ENCODE assay signal across 9 cellular contexts in the genomic region with DNA sequence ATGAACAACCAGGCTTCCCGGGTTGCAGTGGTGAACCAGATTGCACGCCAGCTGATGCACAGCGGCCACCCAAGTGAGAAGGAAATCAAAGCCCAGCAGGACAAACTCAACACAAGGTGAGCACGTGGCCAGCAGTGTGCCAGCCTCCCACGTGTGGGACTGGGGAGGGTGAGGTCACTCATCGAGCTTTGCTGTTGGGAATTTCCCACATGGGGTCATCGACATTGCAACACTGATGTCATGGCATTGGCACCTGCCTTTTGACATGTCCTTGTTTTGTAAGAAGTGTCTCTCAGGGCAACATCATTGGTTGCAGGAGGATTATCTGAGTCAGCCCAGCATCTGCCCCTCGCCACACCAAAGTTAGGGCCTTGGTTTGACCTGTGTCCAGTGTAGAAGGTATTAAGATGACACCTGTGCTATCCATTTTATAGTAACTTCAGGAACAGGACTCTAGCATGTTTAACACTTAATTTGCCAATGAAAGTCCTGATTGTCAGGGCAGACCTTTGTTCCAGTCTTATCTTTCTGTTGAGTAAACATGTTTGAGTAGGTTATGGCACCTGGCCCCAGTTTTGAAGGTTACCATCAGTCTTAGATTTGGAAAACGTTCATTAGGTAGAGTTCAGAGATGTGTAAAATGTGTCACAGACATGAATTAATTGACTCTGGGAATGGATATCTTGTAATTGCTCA.
DNase-seq lines count a peak whose midpoint lies in the region; ATAC-seq and TF ChIP-seq lines count a peak whose summit lies in the region.
"Had no signal": no experiment of that assay in that cellular context is flagged by ENCODE, and none has a peak within 500 bp of the region (broad histone marks: within the 10 kb centered on the region; RNA-seq: fewer than 3 reads in every experiment).

No MANE protein-coding gene starts in this region.

- H3K36me3 Mint-ChIP-seq in memory B cell: peaks cover 41% of the 10 kb centered on the region

- no peaks in the 10 kb centered on the region for H3K9me3 Mint-ChIP-seq in memory B cell

- peak; percentile 48 for ATAC-seq in memory B cell (ENCODE audit: low read depth)
- ATAC-seq in HG02678 (IDR thresholded peaks at IDR 0.05; ENCODE audit: unreplicated experiment): no peak

- no peak overlapping the region for H3K4me3 Mint-ChIP-seq in memory B cell

- peaks cover 16% of the 10 kb centered on the region for H3K4me1 Mint-ChIP-seq in memory B cell

- H3K4me3 ChIP-seq in choroid plexus epithelial cell (ENCODE audit: low read depth, low read length): no peak overlapping the region
- H3K4me3 ChIP-seq: thoracic aorta had no signal

- peak overlapping the region; percentile 53 for H3K27ac Mint-ChIP-seq in memory B cell

- TF ChIP-seq CTCF in choroid plexus epithelial cell (conservative IDR thresholded peaks at IDR 0.05; ENCODE audit: low read depth, low read length): no peak

- DNase-seq in AG20443 (ENCODE audit: low spot score) (peak; percentile 56), HuH-7 (ENCODE audit: low spot score) (peak; percentile 75), choroid plexus epithelial cell (ENCODE audit: low read depth) (peak; percentile 57), memory B cell (ENCODE audit: low spot score in 2 of 2) (no peak), NCI-H748 (lab: John Stamatoyannopoulos, UW; ENCODE audit: unreplicated experiment) (no peak), NCI-H524 treated with DMSO at 0.1 percent for 48 hours (lab: John Stamatoyannopoulos, UW) (no peak), NCI-H1048 (lab: John Stamatoyannopoulos, UW) (no peak)

- H3K27me3 Mint-ChIP-seq in memory B cell: no peaks in the 10 kb centered on the region

Comparison
In these comparisons a context has a peak if more than half of its experiments do, and no peak if none do; other contexts are left out.
1. DNase-seq: peak in AG20443 (single experiment), HuH-7 (single experiment) and choroid plexus epithelial cell (single experiment); none in memory B cell (0 of 2), NCI-H748 (single experiment), NCI-H524 treated with DMSO at 0.1 percent for 48 hours (single experiment) and NCI-H1048 (single experiment).